In genomic region chr18:30361864-30362540, GRCh38 we compare ENCODE assay signal across 1 cellular context.
TF ChIP-seq lines count a peak whose summit lies in the region.

No MANE protein-coding gene starts in this region.

TF ChIP-seq in GM23338, 12 proteins besides CTCF, POLR2A, EP300 and RAD21 (continued from another document):
- TF ChIP-seq, protein P1, sequence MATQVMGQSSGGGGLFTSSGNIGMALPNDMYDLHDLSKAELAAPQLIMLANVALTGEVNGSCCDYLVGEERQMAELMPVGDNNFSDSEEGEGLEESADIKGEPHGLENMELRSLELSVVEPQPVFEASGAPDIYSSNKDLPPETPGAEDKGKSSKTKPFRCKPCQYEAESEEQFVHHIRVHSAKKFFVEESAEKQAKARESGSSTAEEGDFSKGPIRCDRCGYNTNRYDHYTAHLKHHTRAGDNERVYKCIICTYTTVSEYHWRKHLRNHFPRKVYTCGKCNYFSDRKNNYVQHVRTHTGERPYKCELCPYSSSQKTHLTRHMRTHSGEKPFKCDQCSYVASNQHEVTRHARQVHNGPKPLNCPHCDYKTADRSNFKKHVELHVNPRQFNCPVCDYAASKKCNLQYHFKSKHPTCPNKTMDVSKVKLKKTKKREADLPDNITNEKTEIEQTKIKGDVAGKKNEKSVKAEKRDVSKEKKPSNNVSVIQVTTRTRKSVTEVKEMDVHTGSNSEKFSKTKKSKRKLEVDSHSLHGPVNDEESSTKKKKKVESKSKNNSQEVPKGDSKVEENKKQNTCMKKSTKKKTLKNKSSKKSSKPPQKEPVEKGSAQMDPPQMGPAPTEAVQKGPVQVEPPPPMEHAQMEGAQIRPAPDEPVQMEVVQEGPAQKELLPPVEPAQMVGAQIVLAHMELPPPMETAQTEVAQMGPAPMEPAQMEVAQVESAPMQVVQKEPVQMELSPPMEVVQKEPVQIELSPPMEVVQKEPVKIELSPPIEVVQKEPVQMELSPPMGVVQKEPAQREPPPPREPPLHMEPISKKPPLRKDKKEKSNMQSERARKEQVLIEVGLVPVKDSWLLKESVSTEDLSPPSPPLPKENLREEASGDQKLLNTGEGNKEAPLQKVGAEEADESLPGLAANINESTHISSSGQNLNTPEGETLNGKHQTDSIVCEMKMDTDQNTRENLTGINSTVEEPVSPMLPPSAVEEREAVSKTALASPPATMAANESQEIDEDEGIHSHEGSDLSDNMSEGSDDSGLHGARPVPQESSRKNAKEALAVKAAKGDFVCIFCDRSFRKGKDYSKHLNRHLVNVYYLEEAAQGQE (IDR thresholded peaks at IDR 0.05; ENCODE audit: unreplicated experiment): no peak
- TF ChIP-seq ZNF114 (CRISPR knock-in tag; IDR thresholded peaks at IDR 0.05): no peak
- TF ChIP-seq EZH2 (IDR thresholded peaks at IDR 0.05; ENCODE audit: low read depth, unreplicated experiment): no peak
- no peak for TF ChIP-seq EZH2phosphoT487 (IDR thresholded peaks at IDR 0.05; ENCODE audit: unreplicated experiment)
- no peak for TF ChIP-seq NANOG (IDR thresholded peaks at IDR 0.05; ENCODE audit: borderline replicate concordance)
- no peak for TF ChIP-seq STAT1 (IDR thresholded peaks at IDR 0.05; ENCODE audit: unreplicated experiment)
- TF ChIP-seq POLR2AphosphoS5 (IDR thresholded peaks at IDR 0.05; ENCODE audit: low read depth): no peak
